Comparison of ENCODE assay signal across 18 cellular contexts in the genomic region with DNA sequence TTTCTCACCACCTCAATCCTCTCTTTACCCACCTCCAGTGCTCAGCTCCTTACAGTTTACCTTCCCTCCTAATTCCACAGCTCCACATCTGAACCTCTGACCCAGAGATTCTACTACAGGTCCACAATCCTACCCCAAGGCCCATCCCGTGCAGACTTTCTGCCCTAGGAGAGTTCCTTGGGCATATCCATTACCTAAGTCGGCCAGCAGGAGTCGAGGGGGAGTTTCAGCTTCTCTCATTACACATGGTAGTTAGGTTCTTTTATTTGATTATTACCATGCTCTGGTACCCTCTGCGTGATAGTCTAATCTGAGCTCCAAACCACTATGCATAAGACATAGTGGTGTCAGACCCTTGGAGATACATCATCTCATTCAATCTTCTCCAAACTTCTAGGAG.
A peak's percentile ranks its signal among the peaks of the same experiment; 100 is the strongest.
DNase-seq lines count a peak whose midpoint lies in the region; ATAC-seq and TF ChIP-seq lines count a peak whose summit lies in the region.
"Had no signal": no experiment of that assay in that cellular context is flagged by ENCODE, and none has a peak within 500 bp of the region (broad histone marks: within the 10 kb centered on the region; RNA-seq: fewer than 3 reads in every experiment).

No MANE protein-coding gene starts in this region.

- no peak overlapping the region for H3K27ac Mint-ChIP-seq in naive thymus-derived CD8-positive, alpha-beta T cell
- no peak overlapping the region for H3K27ac Mint-ChIP-seq in natural killer cell
- H3K27ac Mint-ChIP-seq: activated CD4-positive, alpha-beta T cell treated with anti-CD3 and anti-CD28 coated beads, Interleukin-2, amount 10 ng/mL, durations not matched to agents 7 days and 5 days had no signal

- POLR2A ChIA-PET in naive thymus-derived CD8-positive, alpha-beta T cell (lab: Charles Lee), result no interaction called here

- peaks cover 4% of the 10 kb centered on the region for H4K20me1 ChIP-seq in osteoblast (ENCODE audit: insufficient read depth, low read length)
- H4K20me1 ChIP-seq: BLaER1 had no signal

- no peak overlapping the region for H2AFZ ChIP-seq in osteoblast (ENCODE audit: low read length)

- H3K9me3 ChIP-seq in osteoblast (ENCODE audit: low read depth, low read length), result no peaks in the 10 kb centered on the region
- H3K9me3 ChIP-seq: ascending aorta, BLaER1, heart left ventricle had no signal

- H3K4me1 ChIP-seq in osteoblast (ENCODE audit: insufficient read depth, low read length), result peaks cover 76% of the 10 kb centered on the region
- H3K4me1 ChIP-seq: ascending aorta, BLaER1 had no signal

- H3K4me3 Mint-ChIP-seq in naive thymus-derived CD8-positive, alpha-beta T cell, result no peak overlapping the region
- no peak overlapping the region for H3K4me3 Mint-ChIP-seq in natural killer cell
- H3K4me3 Mint-ChIP-seq: activated CD4-positive, alpha-beta T cell treated with anti-CD3 and anti-CD28 coated beads, Interleukin-2, amount 10 ng/mL, durations not matched to agents 7 days and 5 days had no signal

- no peak for ATAC-seq in naive thymus-derived CD8-positive, alpha-beta T cell
- ATAC-seq in HG02970 (IDR thresholded peaks at IDR 0.05; ENCODE audit: low FRiP score, unreplicated experiment), result no peak
- ATAC-seq in natural killer cell, result no peak
- ATAC-seq: heart left ventricle had no signal

- H3K4me3 ChIP-seq in epithelial cell of proximal tubule (ENCODE audit: low read depth, low read length), result no peak overlapping the region
- no peak overlapping the region for H3K4me3 ChIP-seq in osteoblast (ENCODE audit: insufficient read depth, low read length)
- H3K4me3 ChIP-seq: ascending aorta, BLaER1, heart left ventricle had no signal

- H3K79me2 ChIP-seq in osteoblast (ENCODE audit: insufficient read depth, low read length), result peaks cover 80% of the 10 kb centered on the region

- no peaks in the 10 kb centered on the region for H3K36me3 Mint-ChIP-seq in naive thymus-derived CD8-positive, alpha-beta T cell
- H3K36me3 Mint-ChIP-seq in natural killer cell, result no peaks in the 10 kb centered on the region

- no peaks in the 10 kb centered on the region for H3K27me3 ChIP-seq in osteoblast (ENCODE audit: insufficient read depth, low read length)
- H3K27me3 ChIP-seq: ascending aorta, BLaER1, heart left ventricle had no signal

- intact Hi-C loops in natural killer cell (cut with micrococcal nuclease), result no loop called here

- peak; percentile 28 for TF ChIP-seq CTCF in epithelial cell of proximal tubule (conservative IDR thresholded peaks at IDR 0.05; ENCODE audit: low read depth, low read length)
- peak; percentile 22 for TF ChIP-seq CTCF in osteoblast (IDR thresholded peaks at IDR 0.05; ENCODE audit: extremely low read depth, low read depth, low read length)
- TF ChIP-seq CTCF in natural killer cell (IDR thresholded peaks at IDR 0.05), result no peak

- H3K36me3 ChIP-seq in osteoblast (ENCODE audit: insufficient read depth, low read length), result peaks cover 69% of the 10 kb centered on the region

- peak; percentile 14 for DNase-seq in ELR (ENCODE audit: low read depth)
- DNase-seq in NAMALWA (ENCODE audit: low spot score), result peak; percentile 14
- no peak for DNase-seq in epithelial cell of proximal tubule (ENCODE audit: low read depth)
- DNase-seq in osteoblast (ENCODE audit: insufficient read length, low spot score, missing footprints), result no peak
- DNase-seq in naive thymus-derived CD8-positive, alpha-beta T cell, result no peak
- no peak for DNase-seq in GOT3 (lab: John Stamatoyannopoulos, UW)
- no peak for DNase-seq in natural killer cell
- DNase-seq: activated CD4-positive, alpha-beta T cell treated with anti-CD3 and anti-CD28 coated beads, Interleukin-2, amount 10 ng/mL, durations not matched to agents 7 days and 5 days; activated naive CD4-positive, alpha-beta T cell treated with Interleukin-2 at 50 U/mL for 16 hours; DMS153; heart left ventricle; NCI-H1694; NCI-H345; occipital lobe; stimulated activated CD4-positive, alpha-beta T cell treated with anti-CD3 and anti-CD28 coated beads, Interleukin-4, amount 100 ng/mL, for 4 hours had no signal

- H3K27ac ChIP-seq in osteoblast (ENCODE audit: low read depth, low read length), result peak overlapping the region; percentile 27
- H3K27ac ChIP-seq: ascending aorta, BLaER1, heart left ventricle had no signal

- H3K4me1 Mint-ChIP-seq in naive thymus-derived CD8-positive, alpha-beta T cell, result no peaks in the 10 kb centered on the region
- H3K4me1 Mint-ChIP-seq in natural killer cell, result no peaks in the 10 kb centered on the region
- H3K4me1 Mint-ChIP-seq: activated CD4-positive, alpha-beta T cell treated with anti-CD3 and anti-CD28 coated beads, Interleukin-2, amount 10 ng/mL, durations not matched to agents 7 days and 5 days had no signal

- no peaks in the 10 kb centered on the region for H3K9me3 Mint-ChIP-seq in naive thymus-derived CD8-positive, alpha-beta T cell
- no peaks in the 10 kb centered on the region for H3K9me3 Mint-ChIP-seq in natural killer cell
- H3K9me3 Mint-ChIP-seq: activated CD4-positive, alpha-beta T cell treated with anti-CD3 and anti-CD28 coated beads, Interleukin-2, amount 10 ng/mL, durations not matched to agents 7 days and 5 days had no signal

- no peak overlapping the region for H3K4me2 ChIP-seq in osteoblast (ENCODE audit: insufficient read depth, low read length)
- H3K4me2 ChIP-seq: BLaER1 had no signal

- H3K27me3 Mint-ChIP-seq in naive thymus-derived CD8-positive, alpha-beta T cell, result peaks cover 0 to 3% (median 0%) of the 10 kb centered on the region in 5 donors
- no peaks in the 10 kb centered on the region for H3K27me3 Mint-ChIP-seq in natural killer cell (ENCODE audit: low read depth in 2 of 2)

Comparison
In these comparisons a context has a peak if more than half of its experiments do, and no peak if none do; other contexts are left out.
1. DNase-seq: peak in ELR (single experiment) and NAMALWA (single experiment); none in epithelial cell of proximal tubule (single experiment), osteoblast (single experiment), naive thymus-derived CD8-positive, alpha-beta T cell (0 of 10), GOT3 (single experiment) and natural killer cell (single experiment).